In genomic region chr11:74932169-74932568, GRCh38 we compare ENCODE assay signal across 20 cellular contexts. TPM values are rescaled to one million over a fixed set of nuclear protein-coding genes. Genes with fewer than 3 reads are reported as not detected.
A peak's percentile ranks its signal among the peaks of the same experiment; 100 is the strongest.
DNase-seq lines count a peak whose midpoint lies in the region; ATAC-seq, FAIRE-seq and TF ChIP-seq lines count a peak whose summit lies in the region.
"Had no signal": no experiment of that assay in that cellular context is flagged by ENCODE, and none has a peak within 500 bp of the region (broad histone marks: within the 10 kb centered on the region; RNA-seq: fewer than 3 reads in every experiment).

No MANE protein-coding gene starts in this region.

- ATAC-seq in stimulated activated effector memory CD8-positive, alpha-beta T cell treated with anti-CD3 and anti-CD28 coated beads, Interleukin-12 subunit alpha, Interleukin-12 subunit beta, amount 100 ng/mL, for 72 hours, result peak; percentile 79
- ATAC-seq in HG03442 (IDR thresholded peaks at IDR 0.05; ENCODE audit: unreplicated experiment), result no peak
- ATAC-seq in GM21786 (IDR thresholded peaks at IDR 0.05; ENCODE audit: unreplicated experiment), result no peak
- ATAC-seq: gastroesophageal sphincter; GM12878; left cardiac atrium; naive thymus-derived CD4-positive, alpha-beta T cell had no signal

- H3K27me3 Mint-ChIP-seq in activated naive CD4-positive, alpha-beta T cell treated with anti-CD3 and anti-CD28 coated beads, Interleukin-2, amount 50 U/mL, for 24 hours, result no peaks in the 10 kb centered on the region
- no peaks in the 10 kb centered on the region for H3K27me3 Mint-ChIP-seq in activated naive CD4-positive, alpha-beta T cell treated with anti-CD3 and anti-CD28 coated beads for 36 hours (ENCODE audit: low read depth)
- H3K27me3 Mint-ChIP-seq: naive thymus-derived CD4-positive, alpha-beta T cell had no signal

- DNase-seq in activated naive CD4-positive, alpha-beta T cell treated with anti-CD3 and anti-CD28 coated beads for 36 hours, result no peak
- DNase-seq in SJCRH30 (peak; percentile 17 to 37), endothelial cell of umbilical vein (ENCODE audit: low read depth, low spot score) (peak; percentile 58), kidney (no peak)
- DNase-seq in stimulated activated effector memory CD8-positive, alpha-beta T cell treated with anti-CD3 and anti-CD28 coated beads, Interleukin-12 subunit alpha, Interleukin-12 subunit beta, amount 100 ng/mL, for 72 hours (ENCODE audit: low spot score in 2 of 2), result peak in 1 of 2 donors; percentile 64
- DNase-seq: activated CD4-positive, CD25-positive, alpha-beta regulatory T cell treated with anti-CD3 and anti-CD28 coated beads, Interleukin-2, amount 50 U/mL, for 72 hours; activated naive CD4-positive, alpha-beta T cell; AML-193; cortex of kidney; left cardiac atrium; naive thymus-derived CD4-positive, alpha-beta T cell; NCI-H2029 treated with DMSO at 0.1 percent for 48 hours; stimulated activated CD4-positive, alpha-beta T cell treated with anti-CD3 and anti-CD28 coated beads, Interleukin-4, amount 100 ng/mL, for 1 hour; stimulated activated naive CD4-positive, alpha-beta T cell treated with Interleukin-2 at 50 U/mL for 16 hours had no signal

- H3K9me1 ChIP-seq in endothelial cell of umbilical vein (replicated peaks; ENCODE audit: control insufficient read depth, extremely low read depth, insufficient read depth, low read length), result no peaks in the 10 kb centered on the region

- no peak overlapping the region for H3K4me3 ChIP-seq in SJCRH30
- H3K4me3 ChIP-seq in endothelial cell of umbilical vein (replicated peaks in 1 of 3; ENCODE audit: insufficient read depth in 1 of 3, low read depth in 1 of 3, low read length in 3 of 3), result no peak overlapping the region
- no peak overlapping the region for H3K4me3 ChIP-seq in kidney (ENCODE audit: low read length in 2 of 2)
- H3K4me3 ChIP-seq: gastroesophageal sphincter, GM12878 had no signal

- H3K9ac ChIP-seq in endothelial cell of umbilical vein (replicated peaks; ENCODE audit: extremely low read depth, insufficient read depth, low read length) (no peak overlapping the region), kidney (ENCODE audit: low read length in 2 of 2) (no peak overlapping the region)
- H3K9ac ChIP-seq: KMS-11 had no signal

- BruUV-seq in endothelial cell of umbilical vein (replicated peaks; lab: Mats Ljungman, UMichigan), result no TSS peak

- intact Hi-C loops in activated naive CD4-positive, alpha-beta T cell treated with anti-CD3 and anti-CD28 coated beads for 36 hours (cut with micrococcal nuclease), result no loop called here
- intact Hi-C loops in endothelial cell of umbilical vein (cut with micrococcal nuclease) (no loop called here), kidney (cut with DNase I) (loop anchor here (5.0 kb wide), 1 partner anchor 315 kb away; no protein-coding TSS in a partner anchor)

- peak overlapping the region; percentile 80 for H3K27ac Mint-ChIP-seq in activated naive CD4-positive, alpha-beta T cell treated with anti-CD3 and anti-CD28 coated beads, Interleukin-2, amount 50 U/mL, for 24 hours
- H3K27ac Mint-ChIP-seq in activated naive CD4-positive, alpha-beta T cell treated with anti-CD3 and anti-CD28 coated beads for 36 hours, result no peak overlapping the region
- peak overlapping the region; percentile 90 for H3K27ac Mint-ChIP-seq in stimulated activated effector memory CD8-positive, alpha-beta T cell treated with anti-CD3 and anti-CD28 coated beads, Interleukin-12 subunit alpha, Interleukin-12 subunit beta, amount 100 ng/mL, for 72 hours
- H3K27ac Mint-ChIP-seq: naive thymus-derived CD4-positive, alpha-beta T cell had no signal

- peak overlapping the region; percentile 14 for H3K4me2 ChIP-seq in endothelial cell of umbilical vein (ENCODE audit: insufficient read depth, low read length)
- H3K4me2 ChIP-seq: KMS-11 had no signal

- no peaks in the 10 kb centered on the region for H4K20me1 ChIP-seq in endothelial cell of umbilical vein (replicated peaks; ENCODE audit: control insufficient read depth, extremely low read depth, insufficient read depth, low read length)

- no peaks in the 10 kb centered on the region for H3K27me3 ChIP-seq in SJCRH30
- H3K27me3 ChIP-seq in endothelial cell of umbilical vein (ENCODE audit: control insufficient read depth in 2 of 2, insufficient read depth in 2 of 2, low read length in 2 of 2), result no peaks in the 10 kb centered on the region
- H3K27me3 ChIP-seq: gastroesophageal sphincter had no signal

- H3K27ac ChIP-seq in SJCRH30 (no peak overlapping the region), endothelial cell of umbilical vein (ENCODE audit: insufficient read depth, low read depth, low read length) (peak overlapping the region; percentile 72), kidney (ENCODE audit: low read depth in 2 of 2, low read length in 2 of 2) (no peak overlapping the region)
- H3K27ac ChIP-seq: gastroesophageal sphincter, KMS-11 had no signal

- H3K4me1 ChIP-seq in SJCRH30, result peaks cover 8% of the 10 kb centered on the region
- peaks cover 26% of the 10 kb centered on the region for H3K4me1 ChIP-seq in endothelial cell of umbilical vein (ENCODE audit: control insufficient read depth, extremely low read depth, insufficient read depth, low read length)
- no peaks in the 10 kb centered on the region for H3K4me1 ChIP-seq in kidney (ENCODE audit: control insufficient read depth in 1 of 2, insufficient read depth in 1 of 2, low read depth in 1 of 2, low read length in 2 of 2)

- no peaks in the 10 kb centered on the region for H3K9me3 ChIP-seq in SJCRH30 (replicated peaks)
- no peaks in the 10 kb centered on the region for H3K9me3 ChIP-seq in endothelial cell of umbilical vein (replicated peaks; ENCODE audit: control insufficient read depth, insufficient read depth, low read length)
- no peaks in the 10 kb centered on the region for H3K9me3 ChIP-seq in kidney (ENCODE audit: control insufficient read depth in 1 of 2, low read length in 2 of 2)
- H3K9me3 ChIP-seq: gastroesophageal sphincter had no signal

- dilution Hi-C loops in endothelial cell of umbilical vein (cut with MboI; ENCODE audit: extremely low pct_ligation_motif_present, low sequenced_read_pairs), result no loop called here

- POLR2A ChIA-PET in endothelial cell of umbilical vein (lab: Charles Lee), result no interaction called here

- H3K36me3 ChIP-seq in SJCRH30, result peaks cover 4% of the 10 kb centered on the region; the same call in 1 of the 2 replicates
- H3K36me3 ChIP-seq in endothelial cell of umbilical vein (ENCODE audit: control insufficient read depth in 2 of 2, extremely low read depth in 1 of 2, insufficient read depth in 2 of 2, low read length in 2 of 2), result peaks cover 2 to 6% of the 10 kb centered on the region in 2 experiments
- H3K36me3 ChIP-seq in kidney (ENCODE audit: control insufficient read depth in 1 of 2, insufficient read depth in 2 of 2, low read length in 2 of 2), result peaks cover 31 to 43% of the 10 kb centered on the region in 2 donors

- FAIRE-seq in endothelial cell of umbilical vein (lab: Jason Lieb, UNC) (peak; percentile 31), kidney (lab: Jason Lieb, UNC) (no peak)
- FAIRE-seq: GM12878 had no signal

- CTCF ChIA-PET in activated naive CD4-positive, alpha-beta T cell treated with anti-CD3 and anti-CD28 coated beads for 36 hours (lab: Charles Lee), result interaction anchor here (0.5 to 2.0 kb wide), 11 partner anchors 22 to 881 kb away, joined by 3 to 8 read pairs (median 3); no protein-coding TSS in a partner anchor
- CTCF ChIA-PET in endothelial cell of umbilical vein (lab: Charles Lee), result interaction anchor here (0.7 to 5.7 kb wide), 14 partner anchors 9 to 316 kb away, joined by 3 to 106 read pairs (median 7); partner anchors contain the start of genes NEU3, SPCS2, TPBGL and XRRA1

- peaks cover 11% of the 10 kb centered on the region for H3K36me3 Mint-ChIP-seq in activated naive CD4-positive, alpha-beta T cell treated with anti-CD3 and anti-CD28 coated beads, Interleukin-2, amount 50 U/mL, for 24 hours
- peaks cover 2% of the 10 kb centered on the region for H3K36me3 Mint-ChIP-seq in activated naive CD4-positive, alpha-beta T cell treated with anti-CD3 and anti-CD28 coated beads for 36 hours (ENCODE audit: low read depth)
- H3K36me3 Mint-ChIP-seq in stimulated activated effector memory CD8-positive, alpha-beta T cell treated with anti-CD3 and anti-CD28 coated beads, Interleukin-12 subunit alpha, Interleukin-12 subunit beta, amount 100 ng/mL, for 72 hours, result peaks cover 19% of the 10 kb centered on the region

- no peak for TF ChIP-seq CTCF in endothelial cell of umbilical vein (IDR thresholded peaks at IDR 0.05; ENCODE audit: extremely low read depth in 1 of 2, insufficient read depth in 1 of 2, low read depth in 1 of 2, low read length in 2 of 2)
- no peak for TF ChIP-seq CTCF in kidney (IDR thresholded peaks at IDR 0.05; ENCODE audit: borderline replicate concordance, extremely low read depth, insufficient read depth)

- H3K79me2 ChIP-seq in endothelial cell of umbilical vein (ENCODE audit: control insufficient read depth, insufficient read depth, low read length), result no peaks in the 10 kb centered on the region

- no peak overlapping the region for H3K4me3 Mint-ChIP-seq in activated naive CD4-positive, alpha-beta T cell treated with anti-CD3 and anti-CD28 coated beads, Interleukin-2, amount 50 U/mL, for 24 hours
- H3K4me3 Mint-ChIP-seq in activated naive CD4-positive, alpha-beta T cell treated with anti-CD3 and anti-CD28 coated beads for 36 hours, result no peak overlapping the region
- peak overlapping the region; percentile 34 for H3K4me3 Mint-ChIP-seq in stimulated activated effector memory CD8-positive, alpha-beta T cell treated with anti-CD3 and anti-CD28 coated beads, Interleukin-12 subunit alpha, Interleukin-12 subunit beta, amount 100 ng/mL, for 72 hours

- peak overlapping the region; percentile 5 for H2AFZ ChIP-seq in endothelial cell of umbilical vein (ENCODE audit: low read depth, low read length)

- H3K4me1 Mint-ChIP-seq in activated naive CD4-positive, alpha-beta T cell treated with anti-CD3 and anti-CD28 coated beads, Interleukin-2, amount 50 U/mL, for 24 hours, result no peaks in the 10 kb centered on the region
- H3K4me1 Mint-ChIP-seq in activated naive CD4-positive, alpha-beta T cell treated with anti-CD3 and anti-CD28 coated beads for 36 hours (ENCODE audit: low read depth), result peaks cover 2% of the 10 kb centered on the region
- peaks cover 9% of the 10 kb centered on the region for H3K4me1 Mint-ChIP-seq in stimulated activated effector memory CD8-positive, alpha-beta T cell treated with anti-CD3 and anti-CD28 coated beads, Interleukin-12 subunit alpha, Interleukin-12 subunit beta, amount 100 ng/mL, for 72 hours

- no peaks in the 10 kb centered on the region for H3K9me3 Mint-ChIP-seq in activated naive CD4-positive, alpha-beta T cell treated with anti-CD3 and anti-CD28 coated beads, Interleukin-2, amount 50 U/mL, for 24 hours
- H3K9me3 Mint-ChIP-seq in activated naive CD4-positive, alpha-beta T cell treated with anti-CD3 and anti-CD28 coated beads for 36 hours, result no peaks in the 10 kb centered on the region
- no peaks in the 10 kb centered on the region for H3K9me3 Mint-ChIP-seq in stimulated activated effector memory CD8-positive, alpha-beta T cell treated with anti-CD3 and anti-CD28 coated beads, Interleukin-12 subunit alpha, Interleukin-12 subunit beta, amount 100 ng/mL, for 72 hours
- H3K9me3 Mint-ChIP-seq: naive thymus-derived CD4-positive, alpha-beta T cell had no signal

- TF ChIP-seq POLR2A in endothelial cell of umbilical vein (IDR thresholded peaks at IDR 0.05; ENCODE audit: low read depth, low read length), result no peak

RNA-seq across cellular contexts. Expression of gene XRRA1, which starts 16.7 kb away (rescaled TPM):
- total RNA-seq in activated naive CD4-positive, alpha-beta T cell treated with anti-CD3 and anti-CD28 coated beads for 36 hours, result 1 to 10 TPM; 5.0 to 9.5 TPM
- 4.9 and 5.7 TPM in 2 replicates for total RNA-seq in SJCRH30 (2014; rRNA removed; shearing (Covaris generic))
- total RNA-seq in endothelial cell of umbilical vein (11.2 and 28.6 TPM in 2 replicates), kidney (14.6 TPM)
- polyA plus RNA-seq in endothelial cell of umbilical vein (6.3 and 8.6 TPM in 2 replicates), kidney (ENCODE audit: insufficient read depth, low read depth, low replicate concordance) (2.6 TPM)
- polyA plus RNA-seq in endothelial cell of umbilical vein (2011; cell fraction: cytosol; rRNA removed), result 7.5 and 8.4 TPM in 2 replicates
- polyA plus RNA-seq in endothelial cell of umbilical vein (2011; cell fraction: nucleus; rRNA removed), result 24.5 and 24.8 TPM in 2 replicates
- polyA plus RNA-seq in endothelial cell of umbilical vein (2012), result 6.4 and 6.6 TPM in 2 replicates
- 33.0 and 33.7 TPM in 2 replicates for polyA minus RNA-seq in endothelial cell of umbilical vein
- 9.2 TPM for polyA minus RNA-seq in endothelial cell of umbilical vein (2011; cell fraction: cytosol; rRNA and poly(A)+ RNA removed)
- 45.2 and 45.7 TPM in 2 replicates for polyA minus RNA-seq in endothelial cell of umbilical vein (2011; cell fraction: nucleus; rRNA and poly(A)+ RNA removed)

RNA-seq across cellular contexts. Expression of gene SPCS2, which starts 16.9 kb away (rescaled TPM):
- 10 to 100 TPM; 77.6 to 83.3 TPM for total RNA-seq in activated naive CD4-positive, alpha-beta T cell treated with anti-CD3 and anti-CD28 coated beads for 36 hours
- 61.3 and 77.8 TPM in 2 replicates for total RNA-seq in SJCRH30 (2014; rRNA removed; shearing (Covaris generic))
- total RNA-seq in endothelial cell of umbilical vein (140 and 152 TPM in 2 replicates), kidney (176 TPM)
- polyA plus RNA-seq in endothelial cell of umbilical vein (82.8 and 88.9 TPM in 2 replicates), kidney (ENCODE audit: insufficient read depth, low read depth, low replicate concordance) (224 TPM)
- polyA plus RNA-seq in endothelial cell of umbilical vein (2011; cell fraction: cytosol; rRNA removed), result 87.1 and 95.7 TPM in 2 replicates
- polyA plus RNA-seq in endothelial cell of umbilical vein (2011; cell fraction: nucleus; rRNA removed), result 46.3 and 75.5 TPM in 2 replicates
- 118 and 131 TPM in 2 replicates for polyA plus RNA-seq in endothelial cell of umbilical vein (2012)
- 56.3 and 58.7 TPM in 2 replicates for polyA minus RNA-seq in endothelial cell of umbilical vein
- 45.9 TPM for polyA minus RNA-seq in endothelial cell of umbilical vein (2011; cell fraction: cytosol; rRNA and poly(A)+ RNA removed)
- 11.5 and 21.0 TPM in 2 replicates for polyA minus RNA-seq in endothelial cell of umbilical vein (2011; cell fraction: nucleus; rRNA and poly(A)+ RNA removed)

RNA-seq across cellular contexts. Expression of gene NEU3, which starts 56.6 kb away (rescaled TPM):
- total RNA-seq in activated naive CD4-positive, alpha-beta T cell treated with anti-CD3 and anti-CD28 coated beads for 36 hours, result 10 to 100 TPM; 16.4 TPM
- total RNA-seq in SJCRH30 (2014; rRNA removed; shearing (Covaris generic)), result 10.4 and 10.8 TPM in 2 replicates
- total RNA-seq in endothelial cell of umbilical vein, result 7.0 and 7.6 TPM in 2 replicates
- 5.5 and 5.9 TPM in 2 replicates for polyA plus RNA-seq in endothelial cell of umbilical vein
- 3.4 and 3.6 TPM in 2 replicates for polyA plus RNA-seq in endothelial cell of umbilical vein (2011; cell fraction: cytosol; rRNA removed)
- 16.1 and 19.0 TPM in 2 replicates for polyA plus RNA-seq in endothelial cell of umbilical vein (2011; cell fraction: nucleus; rRNA removed)
- 5.6 and 6.1 TPM in 2 replicates for polyA plus RNA-seq in endothelial cell of umbilical vein (2012)
- 21.2 and 21.9 TPM in 2 replicates for polyA minus RNA-seq in endothelial cell of umbilical vein
- 15.4 TPM for polyA minus RNA-seq in endothelial cell of umbilical vein (2011; cell fraction: cytosol; rRNA and poly(A)+ RNA removed)
- polyA minus RNA-seq in endothelial cell of umbilical vein (2011; cell fraction: nucleus; rRNA and poly(A)+ RNA removed), result 16.5 and 19.2 TPM in 2 replicates
- 13.2 TPM for total RNA-seq in kidney
- polyA plus RNA-seq in kidney (ENCODE audit: insufficient read depth, low read depth, low replicate concordance), result 2.8 TPM

Comparison
In these comparisons a context has a peak if more than half of its experiments do, and no peak if none do; other contexts are left out.
1. DNase-seq: peak in SJCRH30 (2 of 2) and endothelial cell of umbilical vein (single experiment); none in activated naive CD4-positive, alpha-beta T cell treated with anti-CD3 and anti-CD28 coated beads for 36 hours (single experiment) and kidney (single experiment).